Comparison of ENCODE assay signal across 29 cellular contexts in the genomic region with DNA sequence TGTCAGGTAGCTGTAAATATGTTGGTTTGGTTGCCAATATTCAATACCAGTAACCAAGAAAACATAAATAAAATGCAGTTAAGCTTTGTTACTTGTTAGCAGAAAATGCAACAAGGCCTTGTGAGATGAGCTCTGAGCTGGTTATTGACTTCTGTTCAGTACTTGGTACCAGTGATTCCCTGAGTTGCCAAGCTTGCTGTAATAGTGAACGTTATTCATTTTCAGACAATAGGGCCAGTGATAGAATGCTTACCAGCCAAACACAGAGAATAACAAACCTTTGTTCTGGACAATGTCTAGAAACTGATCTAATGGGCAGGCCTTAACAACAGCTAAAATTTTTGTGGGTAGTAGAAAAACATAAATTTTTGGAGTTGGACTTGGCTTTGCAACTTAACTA.
DNase-seq lines count a peak whose midpoint lies in the region; ATAC-seq, FAIRE-seq and TF ChIP-seq lines count a peak whose summit lies in the region.
"Had no signal": no experiment of that assay in that cellular context is flagged by ENCODE, and none has a peak within 500 bp of the region (broad histone marks: within the 10 kb centered on the region; RNA-seq: fewer than 3 reads in every experiment).

No MANE protein-coding gene starts in this region.

- no peak for DNase-seq in H54 (ENCODE audit: insufficient read length, low spot score)
- DNase-seq in caudate nucleus (lab: John Stamatoyannopoulos, UW), result peak in 34 of 61 donors; percentile 1 to 88 (median 35)
- peak; percentile 85 for DNase-seq in inferior parietal cortex (ENCODE audit: extremely low spot score)
- DNase-seq in superior temporal gyrus (ENCODE audit: extremely low spot score), result peak; percentile 98
- no peak for DNase-seq in DMS79 treated with DMSO at 0.1 percent for 48 hours (lab: John Stamatoyannopoulos, UW)
- no peak for DNase-seq in WERI-Rb-1
- DNase-seq: activated CD4-positive, alpha-beta memory T cell treated with anti-CD3 and anti-CD28 coated beads for 36 hours; activated CD4-positive, CD25-positive, alpha-beta regulatory T cell treated with anti-CD3 and anti-CD28 coated beads, Interleukin-2, amount 50 U/mL, for 72 hours; activated T-cell treated with anti-CD3 and anti-CD28 coated beads, Interleukin-2, amount 50 U/mL, for 72 hours; CD4-positive, alpha-beta memory T cell; DMS 273 treated with DMSO at 0.1 percent for 48 hours; EL; H7; islet precursor cell; left ventricle myocardium inferior; MM.1S; naive thymus-derived CD4-positive, alpha-beta T cell; NCI-H1105 treated with DMSO at 0.1 percent for 48 hours; NCI-H2029; NCI-H524; NK-92 treated with Interleukin-12 subunit alpha and Interleukin-12 subunit beta, amount 100 ng/mL, for 24 hours; stimulated activated CD4-positive, alpha-beta T cell treated with anti-CD3 and anti-CD28 coated beads, Interleukin-4, amount 100 ng/mL, for 24 hours; T-helper 17 cell had no signal

- H3K27me3 ChIP-seq in WERI-Rb-1 (ENCODE audit: insufficient read depth, low read depth, severe bottlenecking), result no peaks in the 10 kb centered on the region

- TF ChIP-seq CTCF in WERI-Rb-1 (IDR thresholded peaks at IDR 0.05; ENCODE audit: low read depth, low read length), result no peak

- H3K36me3 ChIP-seq in WERI-Rb-1, result no peaks in the 10 kb centered on the region
- H3K36me3 ChIP-seq: left ventricle myocardium inferior, prostate gland had no signal

- no peaks in the 10 kb centered on the region for H3K9me3 ChIP-seq in WERI-Rb-1 (ENCODE audit: severe bottlenecking)
- H3K9me3 ChIP-seq: left ventricle myocardium inferior, prostate gland had no signal

- FAIRE-seq in H54 (lab: Jason Lieb, UNC), result peak; percentile 52
- FAIRE-seq: GM18507 had no signal

- no peak for TF ChIP-seq POLR2A in H54 (IDR thresholded peaks at IDR 0.05; ENCODE audit: low read depth, low read length)

- no peak for ATAC-seq in HG02970 (IDR thresholded peaks at IDR 0.05; ENCODE audit: low FRiP score, unreplicated experiment)
- ATAC-seq: activated T-cell treated with anti-CD3 and anti-CD28 coated beads, Interleukin-2, amount 50 U/mL, for 72 hours; naive thymus-derived CD4-positive, alpha-beta T cell; T-helper 17 cell had no signal

- peak overlapping the region; percentile 98 for H3K27ac ChIP-seq in caudate nucleus (ENCODE audit: low read depth, low read length)
- no peak overlapping the region for H3K27ac ChIP-seq in WERI-Rb-1
- H3K27ac ChIP-seq: HL-60, KMS-11, left ventricle myocardium inferior, prostate gland, SK-N-MC had no signal

- no peak overlapping the region for H3K4me3 ChIP-seq in WERI-Rb-1 (ENCODE audit: low read depth, low read length)
- H3K4me3 ChIP-seq: left ventricle myocardium inferior, prostate gland, SK-N-MC had no signal

Comparison
In these comparisons a context has a peak if more than half of its experiments do, and no peak if none do; other contexts are left out.
1. DNase-seq: peak in caudate nucleus (34 of 61), inferior parietal cortex (single experiment) and superior temporal gyrus (single experiment); none in H54 (single experiment), DMS79 treated with DMSO at 0.1 percent for 48 hours (single experiment) and WERI-Rb-1 (single experiment).